ENCODE assay signal across 26 cellular contexts in the genomic region with DNA sequence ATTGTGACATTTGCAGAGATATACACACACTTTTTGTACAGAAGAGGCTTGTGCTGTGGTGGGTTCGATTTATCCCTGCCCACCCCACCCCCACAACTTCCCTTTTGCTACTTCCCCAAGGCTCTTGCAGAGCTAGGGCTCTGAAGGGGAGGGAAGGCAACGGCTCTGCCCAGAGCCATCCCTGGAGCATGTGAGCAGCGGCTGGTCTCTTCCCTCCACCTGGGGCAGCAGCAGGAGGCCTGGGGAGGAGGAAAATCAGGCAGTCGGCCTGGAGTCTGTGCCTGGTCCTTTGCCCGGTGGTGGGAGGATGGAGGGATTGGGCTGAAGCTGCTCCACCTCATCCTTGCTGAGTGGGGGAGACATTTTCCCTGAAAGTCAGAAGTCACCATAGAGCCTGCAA. TPM values are rescaled to one million over a fixed set of nuclear protein-coding genes. Genes with fewer than 3 reads are reported as not detected.
DNase-seq lines count a peak whose midpoint lies in the region; ATAC-seq and TF ChIP-seq lines count a peak whose summit lies in the region.
"Had no signal": no experiment of that assay in that cellular context is flagged by ENCODE, and none has a peak within 500 bp of the region (broad histone marks: within the 10 kb centered on the region; RNA-seq: fewer than 3 reads in every experiment).

No MANE protein-coding gene starts in this region.

- peaks cover 28% of the 10 kb centered on the region for H3K4me1 Mint-ChIP-seq in dendritic cell treated with granulocyte-macrophage colony-stimulating factor and Interleukin-4, amounts not matched to agents 40 ng/mL and 50 ng/mL, for 4 days (ENCODE audit: low read depth)
- peaks cover 9% of the 10 kb centered on the region for H3K4me1 Mint-ChIP-seq in Caco-2 (ENCODE audit: low read depth, unreplicated experiment)
- H3K4me1 Mint-ChIP-seq: activated B cell treated with CpG ODN at 0.5 μM for 24 hours; activated naive CD4-positive, alpha-beta T cell treated with anti-CD3 and anti-CD28 coated beads, Interleukin-2, amount 10 ng/mL, durations not matched to agents 7 days and 5 days; mesothelial cell of epicardium; stimulated activated naive CD8-positive, alpha-beta T cell treated with anti-CD3 and anti-CD28 coated beads, Interleukin-15, amount 100 ng/mL, for 72 hours had no signal

- no peak overlapping the region for H3K4me3 Mint-ChIP-seq in dendritic cell treated with granulocyte-macrophage colony-stimulating factor and Interleukin-4, amounts not matched to agents 40 ng/mL and 50 ng/mL, for 4 days
- H3K4me3 Mint-ChIP-seq in Caco-2 (ENCODE audit: unreplicated experiment): no peak overlapping the region
- H3K4me3 Mint-ChIP-seq: activated B cell treated with CpG ODN at 0.5 μM for 24 hours; activated CD8-positive, alpha-beta T cell treated with anti-CD3 and anti-CD28 coated beads for 36 hours; activated naive CD4-positive, alpha-beta T cell treated with anti-CD3 and anti-CD28 coated beads, Interleukin-2, amount 10 ng/mL, durations not matched to agents 7 days and 5 days; activated T-cell treated with anti-CD3 and anti-CD28 coated beads, Interleukin-2, amount 50 U/mL, for 4 hours; mesothelial cell of epicardium; natural killer cell treated with Interleukin-12 subunit alpha and Interleukin-12 subunit beta and Interleukin-15 and Interleukin-18, amount 100 ng/mL, for 72 hours; stimulated activated naive CD8-positive, alpha-beta T cell treated with anti-CD3 and anti-CD28 coated beads, Interleukin-15, amount 100 ng/mL, for 72 hours had no signal

- no peaks in the 10 kb centered on the region for H3K27me3 ChIP-seq in Caco-2 (replicated peaks; ENCODE audit: control insufficient read depth, insufficient read depth, low read length)
- H3K27me3 ChIP-seq: cardiac muscle cell, foreskin keratinocyte, upper lobe of left lung had no signal

- H3K4me1 ChIP-seq in HEK293 (ENCODE audit: control insufficient read depth, insufficient read depth, low read length) (no peaks in the 10 kb centered on the region), Caco-2 (peaks cover 13% of the 10 kb centered on the region)
- H3K4me1 ChIP-seq: foreskin keratinocyte, upper lobe of left lung had no signal

- DNase-seq in NOMO-1 treated with DMSO at 0.1 percent for 48 hours (lab: John Stamatoyannopoulos, UW; ENCODE audit: unreplicated experiment) (peak; percentile 58), pons (ENCODE audit: low spot score) (peak; percentile 71), NCI-H1436 (lab: John Stamatoyannopoulos, UW) (no peak), Caco-2 (no peak)
- DNase-seq: activated B cell treated with CpG ODN at 0.5 μM for 24 hours; activated CD8-positive, alpha-beta T cell treated with anti-CD3 and anti-CD28 coated beads for 36 hours; activated naive CD4-positive, alpha-beta T cell treated with anti-CD3 and anti-CD28 coated beads, Interleukin-2, amount 10 ng/mL, durations not matched to agents 7 days and 5 days; activated T-cell treated with anti-CD3 and anti-CD28 coated beads, Interleukin-2, amount 50 U/mL, for 4 hours; DMS79 treated with DMSO at 0.1 percent for 48 hours; erythroblast; foreskin keratinocyte; kidney; NCI-H1417 treated with DMSO at 0.1 percent for 48 hours; NCI-H2171; NCI-H526 treated with DMSO at 0.1 percent for 48 hours; PC-3; SHP77; stimulated activated CD4-positive, alpha-beta T cell treated with anti-CD3 and anti-CD28 coated beads, Interleukin-2, amount 100 ng/mL, for 48 hours; stimulated activated naive CD8-positive, alpha-beta T cell treated with anti-CD3 and anti-CD28 coated beads, Interleukin-15, amount 100 ng/mL, for 72 hours had no signal

- intact Hi-C loops in dendritic cell treated with granulocyte-macrophage colony-stimulating factor and Interleukin-4, amounts not matched to agents 40 ng/mL and 50 ng/mL, for 4 days (cut with micrococcal nuclease): no loop called here
- intact Hi-C loops in Caco-2 (cut with micrococcal nuclease; ENCODE audit: unreplicated experiment): loop anchor here (2.0 kb wide), 1 partner anchor 27 kb away; no protein-coding TSS in a partner anchor

- H3K9me3 ChIP-seq in HEK293 (ENCODE audit: control insufficient read depth, insufficient read depth, low read depth, low read length) (no peaks in the 10 kb centered on the region), Caco-2 (no peaks in the 10 kb centered on the region)
- H3K9me3 ChIP-seq: upper lobe of left lung had no signal

- POLR2A ChIA-PET in HEK293 (lab: Yijun Ruan, JAX) (no interaction called here), Caco-2 (lab: Charles Lee) (no interaction called here)

- TF ChIP-seq CTCF in HEK293 (tag by site-specific recombination; IDR thresholded peaks at IDR 0.05): no peak
- TF ChIP-seq CTCF in Caco-2 (IDR thresholded peaks at IDR 0.05; ENCODE audit: insufficient read depth in 1 of 2, low read depth in 1 of 2, low read length in 1 of 2, severe bottlenecking in 1 of 2, unreplicated experiment in 1 of 2): no peak

- H3K36me3 Mint-ChIP-seq in dendritic cell treated with granulocyte-macrophage colony-stimulating factor and Interleukin-4, amounts not matched to agents 40 ng/mL and 50 ng/mL, for 4 days (ENCODE audit: low read depth): no peaks in the 10 kb centered on the region
- H3K36me3 Mint-ChIP-seq in Caco-2 (ENCODE audit: insufficient read depth, unreplicated experiment): no peaks in the 10 kb centered on the region
- H3K36me3 Mint-ChIP-seq: activated naive CD4-positive, alpha-beta T cell treated with anti-CD3 and anti-CD28 coated beads, Interleukin-2, amount 10 ng/mL, durations not matched to agents 7 days and 5 days; mesothelial cell of epicardium; natural killer cell treated with Interleukin-12 subunit alpha and Interleukin-12 subunit beta and Interleukin-15 and Interleukin-18, amount 100 ng/mL, for 72 hours had no signal

- H3K4me3 ChIP-seq in HEK293 (ENCODE audit: low read depth, low read length): no peak overlapping the region
- H3K4me3 ChIP-seq in Caco-2 (ENCODE audit: low read depth, low read length): no peak overlapping the region
- H3K4me3 ChIP-seq: cardiac muscle cell, upper lobe of left lung had no signal

- H3K27me3 Mint-ChIP-seq in dendritic cell treated with granulocyte-macrophage colony-stimulating factor and Interleukin-4, amounts not matched to agents 40 ng/mL and 50 ng/mL, for 4 days: no peaks in the 10 kb centered on the region
- no peaks in the 10 kb centered on the region for H3K27me3 Mint-ChIP-seq in Caco-2 (ENCODE audit: insufficient read depth, unreplicated experiment)
- H3K27me3 Mint-ChIP-seq: activated CD8-positive, alpha-beta T cell treated with anti-CD3 and anti-CD28 coated beads for 36 hours; stimulated activated naive CD8-positive, alpha-beta T cell treated with anti-CD3 and anti-CD28 coated beads, Interleukin-15, amount 100 ng/mL, for 72 hours had no signal

- no peak overlapping the region for H3K27ac ChIP-seq in HEK293 (ENCODE audit: extremely low read depth, low read depth, low read length)
- H3K27ac ChIP-seq: cardiac muscle cell, foreskin keratinocyte, upper lobe of left lung had no signal

- peak overlapping the region; percentile 27 for H3K27ac Mint-ChIP-seq in dendritic cell treated with granulocyte-macrophage colony-stimulating factor and Interleukin-4, amounts not matched to agents 40 ng/mL and 50 ng/mL, for 4 days
- no peak overlapping the region for H3K27ac Mint-ChIP-seq in Caco-2 (ENCODE audit: unreplicated experiment)
- H3K27ac Mint-ChIP-seq: activated B cell treated with CpG ODN at 0.5 μM for 24 hours; activated CD8-positive, alpha-beta T cell treated with anti-CD3 and anti-CD28 coated beads for 36 hours; activated naive CD4-positive, alpha-beta T cell treated with anti-CD3 and anti-CD28 coated beads, Interleukin-2, amount 10 ng/mL, durations not matched to agents 7 days and 5 days; mesothelial cell of epicardium; natural killer cell treated with Interleukin-12 subunit alpha and Interleukin-12 subunit beta and Interleukin-15 and Interleukin-18, amount 100 ng/mL, for 72 hours had no signal

- peaks cover 0 to 9% of the 10 kb centered on the region in 2 experiments; a peak in 1 of 3 replicates for H3K36me3 ChIP-seq in HEK293 (ENCODE audit: control insufficient read depth in 2 of 2, insufficient read depth in 1 of 2, low read length in 2 of 2)
- peaks cover 2% of the 10 kb centered on the region; the same call in 1 of the 2 replicates for H3K36me3 ChIP-seq in Caco-2 (ENCODE audit: control insufficient read depth, insufficient read depth, low read length)
- H3K36me3 ChIP-seq: cardiac muscle cell, upper lobe of left lung had no signal

- CTCF ChIA-PET in HEK293 (lab: Yijun Ruan, JAX) (interaction anchor here (0.8 to 4.4 kb wide), 7 partner anchors 12 to 380 kb away, joined by 5 to 53 read pairs (median 6); no protein-coding TSS in a partner anchor), Caco-2 (lab: Charles Lee) (interaction anchor here (1.4 kb wide), 1 partner anchor 30 kb away, joined by 4 read pairs; no protein-coding TSS in a partner anchor)

- no peak for ATAC-seq in GM21619 (IDR thresholded peaks at IDR 0.05; ENCODE audit: unreplicated experiment)
- ATAC-seq: activated CD8-positive, alpha-beta T cell treated with anti-CD3 and anti-CD28 coated beads for 36 hours; activated T-cell treated with anti-CD3 and anti-CD28 coated beads, Interleukin-2, amount 50 U/mL, for 4 hours; foreskin keratinocyte; natural killer cell treated with Interleukin-12 subunit alpha and Interleukin-12 subunit beta and Interleukin-15 and Interleukin-18, amount 100 ng/mL, for 72 hours; PC-3; stimulated activated naive CD8-positive, alpha-beta T cell treated with anti-CD3 and anti-CD28 coated beads, Interleukin-15, amount 100 ng/mL, for 72 hours had no signal

- no peaks in the 10 kb centered on the region for H3K9me3 Mint-ChIP-seq in dendritic cell treated with granulocyte-macrophage colony-stimulating factor and Interleukin-4, amounts not matched to agents 40 ng/mL and 50 ng/mL, for 4 days
- H3K9me3 Mint-ChIP-seq in Caco-2 (ENCODE audit: unreplicated experiment): no peaks in the 10 kb centered on the region
- H3K9me3 Mint-ChIP-seq: activated B cell treated with CpG ODN at 0.5 μM for 24 hours; activated CD8-positive, alpha-beta T cell treated with anti-CD3 and anti-CD28 coated beads for 36 hours; activated naive CD4-positive, alpha-beta T cell treated with anti-CD3 and anti-CD28 coated beads, Interleukin-2, amount 10 ng/mL, durations not matched to agents 7 days and 5 days; activated T-cell treated with anti-CD3 and anti-CD28 coated beads, Interleukin-2, amount 50 U/mL, for 4 hours; mesothelial cell of epicardium; natural killer cell treated with Interleukin-12 subunit alpha and Interleukin-12 subunit beta and Interleukin-15 and Interleukin-18, amount 100 ng/mL, for 72 hours; stimulated activated naive CD8-positive, alpha-beta T cell treated with anti-CD3 and anti-CD28 coated beads, Interleukin-15, amount 100 ng/mL, for 72 hours had no signal

- no TSS peak for BruUV-seq in Caco-2 (replicated peaks; lab: Mats Ljungman, UMichigan)

TF ChIP-seq in HEK293, 187 proteins besides CTCF, POLR2A, EP300 and RAD21 (continues in another document):
- no peak for TF ChIP-seq ZNF366 (tag by site-specific recombination; conservative IDR thresholded peaks at IDR 0.05)

RNA-seq across cellular contexts. Expression of gene STEAP3, which starts 40.0 kb away (rescaled TPM):
- 20.1 and 20.4 TPM in 2 replicates for total RNA-seq in Caco-2 (2022)

Comparison
In these comparisons a context has a peak if more than half of its experiments do, and no peak if none do; other contexts are left out.
1. DNase-seq: peak in NOMO-1 treated with DMSO at 0.1 percent for 48 hours (single experiment) and pons (single experiment); none in NCI-H1436 (single experiment) and Caco-2 (0 of 2).